In the genomic region with DNA sequence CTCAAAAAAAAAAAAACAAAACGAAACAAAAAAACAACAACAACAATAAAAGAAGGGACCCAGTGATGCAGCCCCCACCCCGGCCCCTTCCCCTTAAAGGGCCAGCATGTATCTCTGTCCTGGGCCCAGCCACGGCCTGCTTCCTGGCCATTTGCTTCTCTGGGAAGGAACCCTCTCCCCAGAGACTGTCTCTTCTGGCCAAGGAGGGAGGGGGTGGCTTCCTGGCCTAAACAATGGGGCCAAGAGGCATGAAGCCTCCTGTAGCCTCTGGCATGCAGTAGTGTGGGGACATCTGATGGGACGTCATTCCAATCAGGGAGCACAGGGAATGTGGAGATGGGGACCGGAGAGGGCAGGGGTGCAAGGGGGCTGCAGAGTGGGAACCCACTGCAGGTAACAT, we compare ENCODE assay signal across 18 cellular contexts. TPM values are rescaled to one million over a fixed set of nuclear protein-coding genes. Genes with fewer than 3 reads are reported as not detected.
A peak's percentile ranks its signal among the peaks of the same experiment; 100 is the strongest.
DNase-seq lines count a peak whose midpoint lies in the region; ATAC-seq, FAIRE-seq and TF ChIP-seq lines count a peak whose summit lies in the region.
"Had no signal": no experiment of that assay in that cellular context is flagged by ENCODE, and none has a peak within 500 bp of the region (broad histone marks: within the 10 kb centered on the region; RNA-seq: fewer than 3 reads in every experiment).

No MANE protein-coding gene starts in this region.

- peak overlapping the region; percentile 42 for H4K8ac ChIP-seq in mesenchymal stem cell (ENCODE audit: low read length)

- no peak for TF ChIP-seq CTCF in endothelial cell of umbilical vein (IDR thresholded peaks at IDR 0.05; ENCODE audit: extremely low read depth in 1 of 2, insufficient read depth in 1 of 2, low read depth in 1 of 2, low read length in 2 of 2)

- no peaks in the 10 kb centered on the region for H4K20me1 ChIP-seq in endothelial cell of umbilical vein (replicated peaks; ENCODE audit: control insufficient read depth, extremely low read depth, insufficient read depth, low read length)
- H4K20me1 ChIP-seq: BLaER1 had no signal

- no peaks in the 10 kb centered on the region for H3K79me2 ChIP-seq in endothelial cell of umbilical vein (ENCODE audit: control insufficient read depth, insufficient read depth, low read length)

- peaks cover 0 to 4% of the 10 kb centered on the region in 2 donors for H3K9me3 Mint-ChIP-seq in stimulated activated naive B cell treated with anti-CD40 and anti-IgM and Interleukin-4, amounts not matched to agents 10 μg/mL and 1 μg/mL and 100 μg/mL, for 72 hours

- H2AFZ ChIP-seq in endothelial cell of umbilical vein (ENCODE audit: low read depth, low read length) (no peak overlapping the region), mesenchymal stem cell (ENCODE audit: low read depth, low read length) (no peak overlapping the region)

- POLR2A ChIA-PET in endothelial cell of umbilical vein (lab: Charles Lee) = no interaction called here

- H3K4me2 ChIP-seq in endothelial cell of umbilical vein (ENCODE audit: insufficient read depth, low read length) (no peak overlapping the region), mesenchymal stem cell (ENCODE audit: low read length, poor library complexity, severe bottlenecking) (no peak overlapping the region)
- H3K4me2 ChIP-seq: BLaER1 had no signal

- peaks cover 3 to 4% of the 10 kb centered on the region in 2 donors for H3K36me3 Mint-ChIP-seq in stimulated activated naive B cell treated with anti-CD40 and anti-IgM and Interleukin-4, amounts not matched to agents 10 μg/mL and 1 μg/mL and 100 μg/mL, for 72 hours
- H3K36me3 Mint-ChIP-seq: CD4-positive, CD25-positive, alpha-beta regulatory T cell had no signal

- no peaks in the 10 kb centered on the region for H3K27me3 ChIP-seq in endothelial cell of umbilical vein (ENCODE audit: control insufficient read depth in 2 of 2, insufficient read depth in 2 of 2, low read length in 2 of 2)
- H3K27me3 ChIP-seq in mesenchymal stem cell (ENCODE audit: control insufficient read depth in 1 of 2, insufficient read depth in 1 of 2, low read length in 2 of 2) = peaks cover 0 to 4% of the 10 kb centered on the region in 2 experiments
- H3K27me3 ChIP-seq: BLaER1 had no signal

- H3K27me3 Mint-ChIP-seq in stimulated activated naive B cell treated with anti-CD40 and anti-IgM and Interleukin-4, amounts not matched to agents 10 μg/mL and 1 μg/mL and 100 μg/mL, for 72 hours = peaks cover 14 to 35% of the 10 kb centered on the region in 2 donors

- no peaks in the 10 kb centered on the region for H3K9me3 ChIP-seq in endothelial cell of umbilical vein (replicated peaks; ENCODE audit: control insufficient read depth, insufficient read depth, low read length)
- H3K9me3 ChIP-seq in mesenchymal stem cell (ENCODE audit: control insufficient read depth, low read length) = no peaks in the 10 kb centered on the region
- H3K9me3 ChIP-seq: BLaER1, HAP-1 had no signal

- H3K4me3 Mint-ChIP-seq in stimulated activated naive B cell treated with anti-CD40 and anti-IgM and Interleukin-4, amounts not matched to agents 10 μg/mL and 1 μg/mL and 100 μg/mL, for 72 hours = no peak overlapping the region
- H3K4me3 Mint-ChIP-seq: CD4-positive, CD25-positive, alpha-beta regulatory T cell had no signal

- CTCF ChIA-PET in endothelial cell of umbilical vein (lab: Charles Lee) = interaction anchor here (1.8 kb wide), 1 partner anchor 22 kb away, joined by 5 read pairs; no protein-coding TSS in a partner anchor

- no peaks in the 10 kb centered on the region for H3K79me1 ChIP-seq in mesenchymal stem cell (replicated peaks; ENCODE audit: low read length, poor library complexity, severe bottlenecking)

- TF ChIP-seq POLR2A in endothelial cell of umbilical vein (IDR thresholded peaks at IDR 0.05; ENCODE audit: low read depth, low read length) = no peak

- H3K9me1 ChIP-seq in endothelial cell of umbilical vein (replicated peaks; ENCODE audit: control insufficient read depth, extremely low read depth, insufficient read depth, low read length) = no peaks in the 10 kb centered on the region

- DNase-seq in Right ventricle myocardium inferior (ENCODE audit: missing footprints) (peak; percentile 39), left cardiac atrium (no peak), endothelial cell of umbilical vein (ENCODE audit: low read depth, low spot score) (peak; percentile 22), mesenchymal stem cell (no peak), AG20443 (ENCODE audit: low spot score) (no peak), SIG-M5 treated with dmso at 0.1 percent for 504 hours (lab: John Stamatoyannopoulos, UW; ENCODE audit: unreplicated experiment) (no peak)
- DNase-seq in stimulated activated naive B cell treated with anti-CD40 and anti-IgM and Interleukin-4, amounts not matched to agents 10 μg/mL and 1 μg/mL and 100 μg/mL, for 72 hours = no peak
- DNase-seq: AML-193; CD4-positive, CD25-positive, alpha-beta regulatory T cell; DMS53; GF-D8; GOT3 had no signal

- H2BK5ac ChIP-seq in mesenchymal stem cell (ENCODE audit: low read depth, low read length, poor library complexity, severe bottlenecking) = no peak overlapping the region

- no peak overlapping the region for H3K14ac ChIP-seq in mesenchymal stem cell (ENCODE audit: low read length in 2 of 2)

- H3K23ac ChIP-seq in mesenchymal stem cell (ENCODE audit: low read length in 2 of 2) = no peak overlapping the region

- dilution Hi-C loops in endothelial cell of umbilical vein (cut with MboI; ENCODE audit: extremely low pct_ligation_motif_present, low sequenced_read_pairs) = no loop called here

- H3K27ac Mint-ChIP-seq in stimulated activated naive B cell treated with anti-CD40 and anti-IgM and Interleukin-4, amounts not matched to agents 10 μg/mL and 1 μg/mL and 100 μg/mL, for 72 hours = peak overlapping the region; percentile 56
- H3K27ac Mint-ChIP-seq: CD4-positive, CD25-positive, alpha-beta regulatory T cell had no signal

- peaks cover 18% of the 10 kb centered on the region for H3K4me1 ChIP-seq in endothelial cell of umbilical vein (ENCODE audit: control insufficient read depth, extremely low read depth, insufficient read depth, low read length)
- H3K4me1 ChIP-seq in mesenchymal stem cell (ENCODE audit: control insufficient read depth, insufficient read depth, low read depth, low read length) = peaks cover 13% of the 10 kb centered on the region
- H3K4me1 ChIP-seq: HAP-1 had no signal

- ATAC-seq in Right ventricle myocardium inferior (no peak), left cardiac atrium (no peak), HG02938 (IDR thresholded peaks at IDR 0.05; ENCODE audit: unreplicated experiment) (no peak)
- no peak for ATAC-seq in stimulated activated naive B cell treated with anti-CD40 and anti-IgM and Interleukin-4, amounts not matched to agents 10 μg/mL and 1 μg/mL and 100 μg/mL, for 72 hours (replicated peaks)

- H2BK12ac ChIP-seq in mesenchymal stem cell (ENCODE audit: low read length in 2 of 2) = no peak overlapping the region

- H3K9ac ChIP-seq in endothelial cell of umbilical vein (replicated peaks; ENCODE audit: extremely low read depth, insufficient read depth, low read length) (no peak overlapping the region), mesenchymal stem cell (ENCODE audit: low read length) (no peak overlapping the region)
- H3K9ac ChIP-seq: BLaER1 had no signal

- intact Hi-C loops in Right ventricle myocardium inferior (cut with DNase I) = no loop called here
- intact Hi-C loops in left cardiac atrium (cut with DNase I) = no loop called here
- intact Hi-C loops in endothelial cell of umbilical vein (cut with micrococcal nuclease) = no loop called here

- peak overlapping the region in 1 of 2 experiments; percentile 40 for H3K18ac ChIP-seq in mesenchymal stem cell (ENCODE audit: low read depth in 1 of 2, low read length in 2 of 2)

- no peak overlapping the region for H2BK120ac ChIP-seq in mesenchymal stem cell (ENCODE audit: low read depth, low read length)

- FAIRE-seq in endothelial cell of umbilical vein (lab: Jason Lieb, UNC) = peak; percentile 21
- FAIRE-seq: GM19239 had no signal

- BruUV-seq in endothelial cell of umbilical vein (replicated peaks; lab: Mats Ljungman, UMichigan) = no TSS peak

- H3K36me3 ChIP-seq in endothelial cell of umbilical vein (ENCODE audit: control insufficient read depth in 2 of 2, extremely low read depth in 1 of 2, insufficient read depth in 2 of 2, low read length in 2 of 2) = no peaks in the 10 kb centered on the region
- no peaks in the 10 kb centered on the region for H3K36me3 ChIP-seq in mesenchymal stem cell (ENCODE audit: control insufficient read depth in 1 of 2, insufficient read depth in 2 of 2, low read depth in 1 of 2, low read length in 2 of 2)
- H3K36me3 ChIP-seq: BLaER1, HAP-1 had no signal

- no peak overlapping the region for H2AK5ac ChIP-seq in mesenchymal stem cell (ENCODE audit: low read length, severe bottlenecking)

- peak overlapping the region; percentile 14 for H4K91ac ChIP-seq in mesenchymal stem cell (ENCODE audit: low read length)

- no peak overlapping the region for H3K4ac ChIP-seq in mesenchymal stem cell (ENCODE audit: low read depth in 1 of 2, low read length in 2 of 2)

- H3K4me3 ChIP-seq in endothelial cell of umbilical vein (replicated peaks in 1 of 3; ENCODE audit: insufficient read depth in 1 of 3, low read depth in 1 of 3, low read length in 3 of 3) (no peak overlapping the region), mesenchymal stem cell (ENCODE audit: insufficient read depth in 1 of 2, low read depth in 1 of 2, low read length in 2 of 2) (no peak overlapping the region)
- H3K4me3 ChIP-seq: BLaER1, HAP-1 had no signal

- peaks cover 19 to 36% of the 10 kb centered on the region in 2 donors for H3K4me1 Mint-ChIP-seq in stimulated activated naive B cell treated with anti-CD40 and anti-IgM and Interleukin-4, amounts not matched to agents 10 μg/mL and 1 μg/mL and 100 μg/mL, for 72 hours

- whole genome bisulfite sequencing in mesenchymal stem cell = 73% methylated on average over 5 of the region's 5 CpGs

- no peak overlapping the region for H3K27ac ChIP-seq in endothelial cell of umbilical vein (ENCODE audit: insufficient read depth, low read depth, low read length)
- H3K27ac ChIP-seq in mesenchymal stem cell (ENCODE audit: low read length, poor library complexity, severe bottlenecking) = no peak overlapping the region
- H3K27ac ChIP-seq: 22Rv1, BLaER1, HL-60 had no signal

- no peak overlapping the region for H2BK15ac ChIP-seq in mesenchymal stem cell (ENCODE audit: low read depth, poor library complexity, severe bottlenecking)

RNA-seq across cellular contexts. Expression of gene PDGFB, which starts 25.5 kb away (rescaled TPM):
- total RNA-seq in Right ventricle myocardium inferior (19.7 TPM), left cardiac atrium (10 to 100 TPM; 17.5 to 51.2 TPM), endothelial cell of umbilical vein (240 and 273 TPM in 2 replicates)
- polyA plus RNA-seq in endothelial cell of umbilical vein = 135 and 179 TPM in 2 replicates
- 144 and 170 TPM in 2 replicates for polyA plus RNA-seq in endothelial cell of umbilical vein (2011; cell fraction: cytosol; rRNA removed)
- polyA plus RNA-seq in endothelial cell of umbilical vein (2011; cell fraction: nucleus; rRNA removed) = 102 and 122 TPM in 2 replicates
- 57.8 and 101 TPM in 2 replicates for polyA plus RNA-seq in endothelial cell of umbilical vein (2012)
- 185 and 212 TPM in 2 replicates for polyA minus RNA-seq in endothelial cell of umbilical vein
- 3.4 TPM for polyA minus RNA-seq in endothelial cell of umbilical vein (2011; cell fraction: cytosol; rRNA and poly(A)+ RNA removed)
- polyA minus RNA-seq in endothelial cell of umbilical vein (2011; cell fraction: nucleus; rRNA and poly(A)+ RNA removed) = 44.9 and 58.4 TPM in 2 replicates
- polyA plus RNA-seq in mesenchymal stem cell (2013, experiment 1 of 2) = 3.4 TPM
- polyA plus RNA-seq in mesenchymal stem cell (2013, experiment 2 of 2) = 3.6 TPM

RNA-seq across cellular contexts. Expression of gene RPL3, which starts 49.1 kb away (rescaled TPM):
- total RNA-seq in Right ventricle myocardium inferior = 355 TPM
- 1,000 to 10,000 TPM in 1 of 2 donors, 100 to 1,000 TPM in 1; 796 to 1,078 TPM for total RNA-seq in left cardiac atrium
- 1,954 and 2,068 TPM in 2 replicates for total RNA-seq in endothelial cell of umbilical vein
- 3,568 and 4,065 TPM in 2 replicates for polyA plus RNA-seq in endothelial cell of umbilical vein
- polyA plus RNA-seq in endothelial cell of umbilical vein (2011; cell fraction: cytosol; rRNA removed) = 5,025 and 5,056 TPM in 2 replicates
- 2,447 and 2,853 TPM in 2 replicates for polyA plus RNA-seq in endothelial cell of umbilical vein (2011; cell fraction: nucleus; rRNA removed)
- polyA plus RNA-seq in endothelial cell of umbilical vein (2012) = 2,388 and 3,163 TPM in 2 replicates
- 1,732 and 1,760 TPM in 2 replicates for polyA minus RNA-seq in endothelial cell of umbilical vein
- polyA minus RNA-seq in endothelial cell of umbilical vein (2011; cell fraction: cytosol; rRNA and poly(A)+ RNA removed) = 1,163 TPM
- 461 and 707 TPM in 2 replicates for polyA minus RNA-seq in endothelial cell of umbilical vein (2011; cell fraction: nucleus; rRNA and poly(A)+ RNA removed)
- polyA plus RNA-seq in mesenchymal stem cell (2013, experiment 1 of 2) = 1,826 TPM
- polyA plus RNA-seq in mesenchymal stem cell (2013, experiment 2 of 2) = 1,787 TPM

Comparison
In these comparisons a context has a peak if more than half of its experiments do, and no peak if none do; other contexts are left out.
1. DNase-seq: peak in Right ventricle myocardium inferior (single experiment) and endothelial cell of umbilical vein (single experiment); none in left cardiac atrium (single experiment), mesenchymal stem cell (single experiment), stimulated activated naive B cell treated with anti-CD40 and anti-IgM and Interleukin-4, amounts not matched to agents 10 μg/mL and 1 μg/mL and 100 μg/mL, for 72 hours (single experiment), AG20443 (single experiment) and SIG-M5 treated with dmso at 0.1 percent for 504 hours (single experiment).